Comparison of ENCODE assay signal across 13 cellular contexts in the genomic region with DNA sequence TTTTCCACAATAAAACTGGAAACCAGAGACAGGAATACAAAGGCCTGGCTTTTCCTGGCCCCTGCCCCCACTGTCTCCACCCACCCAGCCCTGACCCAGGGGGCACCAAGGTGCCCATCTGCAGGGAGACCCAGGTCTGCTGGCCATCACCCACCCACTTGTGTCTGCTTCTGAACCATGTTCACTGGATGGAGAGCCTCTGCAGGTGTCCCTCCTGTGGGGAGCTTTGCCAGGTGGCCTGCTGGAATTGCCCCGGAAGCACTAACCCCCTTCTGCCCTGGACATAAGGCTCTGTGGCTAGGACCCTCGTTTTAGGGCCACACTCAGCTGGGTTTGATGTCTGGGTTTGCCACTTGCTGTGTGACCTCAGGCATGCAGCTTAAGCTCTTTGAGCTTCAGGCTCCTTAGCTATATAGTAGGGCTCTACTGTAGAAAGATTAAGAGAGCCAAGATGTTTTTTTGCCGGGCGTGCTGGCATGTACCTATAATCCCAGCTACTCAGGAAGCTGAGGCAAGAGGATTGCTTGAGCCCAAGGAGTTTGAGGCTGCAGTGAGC.
"Had no signal": no experiment of that assay in that cellular context is flagged by ENCODE, and none has a peak within 500 bp of the region (broad histone marks: within the 10 kb centered on the region; RNA-seq: fewer than 3 reads in every experiment).

No MANE protein-coding gene starts in this region.

- H3K27me3 ChIP-seq: ascending aorta, tibial artery had no signal

- ATAC-seq: activated CD4-positive, CD25-positive, alpha-beta regulatory T cell treated with anti-CD3 and anti-CD28 coated beads, Interleukin-2, amount 50 U/mL, for 24 hours; activated T-cell treated with anti-CD3 and anti-CD28 coated beads, Interleukin-2, amount 50 U/mL, for 4 hours; left lobe of liver; stimulated activated memory B cell treated with anti-CD40 and anti-IgM and Interleukin-4, amounts not matched to agents 10 μg/mL and 1 μg/mL and 100 μg/mL, for 72 hours had no signal

- H3K36me3 Mint-ChIP-seq: activated CD4-positive, alpha-beta memory T cell treated with anti-CD3 and anti-CD28 coated beads for 36 hours; activated naive CD8-positive, alpha-beta T cell treated with anti-CD3 and anti-CD28 coated beads, Interleukin-2, amount 10 ng/mL, durations not matched to agents 7 days and 5 days; stimulated activated memory B cell treated with anti-CD40 and anti-IgM and Interleukin-4, amounts not matched to agents 10 μg/mL and 1 μg/mL and 100 μg/mL, for 72 hours had no signal

- H3K4me3 Mint-ChIP-seq: activated CD4-positive, alpha-beta memory T cell treated with anti-CD3 and anti-CD28 coated beads for 36 hours; activated naive CD8-positive, alpha-beta T cell treated with anti-CD3 and anti-CD28 coated beads, Interleukin-2, amount 10 ng/mL, durations not matched to agents 7 days and 5 days; stimulated activated memory B cell treated with anti-CD40 and anti-IgM and Interleukin-4, amounts not matched to agents 10 μg/mL and 1 μg/mL and 100 μg/mL, for 72 hours had no signal

- H3K9me3 ChIP-seq: ascending aorta, esophagus muscularis mucosa, right atrium auricular region, tibial artery had no signal

- H3K4me1 ChIP-seq: parathyroid adenoma had no signal

- H3K4me3 ChIP-seq: ascending aorta, esophagus muscularis mucosa, right atrium auricular region, tibial artery had no signal

- H2AFZ ChIP-seq: parathyroid adenoma had no signal

- H3K27ac Mint-ChIP-seq: activated CD4-positive, alpha-beta memory T cell treated with anti-CD3 and anti-CD28 coated beads for 36 hours; activated naive CD8-positive, alpha-beta T cell treated with anti-CD3 and anti-CD28 coated beads, Interleukin-2, amount 10 ng/mL, durations not matched to agents 7 days and 5 days; stimulated activated memory B cell treated with anti-CD40 and anti-IgM and Interleukin-4, amounts not matched to agents 10 μg/mL and 1 μg/mL and 100 μg/mL, for 72 hours had no signal

- H3K9me3 Mint-ChIP-seq: activated CD4-positive, alpha-beta memory T cell treated with anti-CD3 and anti-CD28 coated beads for 36 hours; activated naive CD8-positive, alpha-beta T cell treated with anti-CD3 and anti-CD28 coated beads, Interleukin-2, amount 10 ng/mL, durations not matched to agents 7 days and 5 days; activated T-cell treated with anti-CD3 and anti-CD28 coated beads, Interleukin-2, amount 50 U/mL, for 4 hours; stimulated activated memory B cell treated with anti-CD40 and anti-IgM and Interleukin-4, amounts not matched to agents 10 μg/mL and 1 μg/mL and 100 μg/mL, for 72 hours had no signal

- H3K9ac ChIP-seq: parathyroid adenoma had no signal

- H3K27ac ChIP-seq: ascending aorta, esophagus muscularis mucosa, parathyroid adenoma, right atrium auricular region, tibial artery had no signal

- H3K36me3 ChIP-seq: right atrium auricular region had no signal

- DNase-seq: activated CD4-positive, alpha-beta memory T cell treated with anti-CD3 and anti-CD28 coated beads for 36 hours; activated effector memory CD4-positive, alpha-beta T cell treated with anti-CD3 and anti-CD28 coated beads, Interleukin-2, amount 50 U/mL, for 16 hours; activated naive CD8-positive, alpha-beta T cell treated with anti-CD3 and anti-CD28 coated beads, Interleukin-2, amount 10 ng/mL, durations not matched to agents 7 days and 5 days; activated T-cell treated with anti-CD3 and anti-CD28 coated beads, Interleukin-2, amount 50 U/mL, for 4 hours; stimulated activated CD4-positive, alpha-beta T cell treated with anti-CD3 and anti-CD28 coated beads, Interleukin-1b, Interleukin-23, amount 100 ng/mL, for 48 hours had no signal
